ENCODE assay signal across 1 cellular context in the genomic region with DNA sequence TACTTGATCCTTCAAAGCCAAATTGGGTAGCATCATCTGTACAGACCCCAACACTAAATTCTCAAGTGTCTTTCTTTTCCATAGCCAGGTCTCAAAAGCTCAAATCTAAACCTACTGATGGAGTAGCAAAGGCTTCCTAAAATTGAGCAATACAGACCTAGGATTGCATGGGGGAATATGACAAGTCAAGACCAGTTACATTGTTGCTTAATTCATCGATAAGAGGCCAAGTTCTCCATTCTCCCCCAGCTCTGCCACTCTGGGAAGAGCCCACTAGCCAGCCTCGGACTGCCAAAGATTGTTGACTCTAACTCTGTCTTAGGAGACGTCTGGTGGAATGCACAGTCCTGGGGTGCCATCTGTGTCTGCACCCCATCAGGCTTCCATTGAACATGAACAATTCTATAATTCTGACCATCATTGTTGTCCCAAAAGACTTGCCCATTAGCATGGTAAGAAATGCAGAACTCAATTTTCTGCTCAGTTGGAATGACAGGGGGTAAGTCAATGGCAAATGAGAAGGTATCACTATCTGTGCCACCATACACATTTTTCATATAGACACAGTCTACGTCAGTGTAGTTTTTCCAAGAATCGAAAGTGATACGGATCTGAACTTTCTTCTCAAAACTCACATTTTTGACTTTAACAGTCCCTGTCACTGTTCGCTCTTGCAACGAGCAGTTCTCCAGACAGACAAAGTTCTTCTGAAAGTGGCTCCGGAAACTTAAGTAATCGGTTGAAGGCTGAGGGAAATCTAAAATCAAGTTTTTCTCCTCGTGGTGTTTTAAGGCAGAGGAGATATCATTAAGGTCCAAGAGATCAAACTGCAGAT.
A peak's percentile ranks its signal among the peaks of the same experiment; 100 is the strongest.
TF ChIP-seq lines count a peak whose summit lies in the region.

No MANE protein-coding gene starts in this region.

TF ChIP-seq in K562, 482 proteins besides CTCF, POLR2A, EP300 and RAD21 (continued from another document and continues in another):
- peak; percentile 89 for TF ChIP-seq POLR2H (tag; IDR thresholded peaks at IDR 0.05; ENCODE audit: low read depth)
- no peak for TF ChIP-seq PHB (CRISPR knock-in tag; IDR thresholded peaks at IDR 0.05)
- TF ChIP-seq SMAD4 (CRISPR knock-in tag; conservative IDR thresholded peaks at IDR 0.05), result no peak
- 0 out of 2 replicates have a peak, but pooled peaks have one; percentile 7 for TF ChIP-seq ZNF41 (CRISPR knock-in tag; conservative IDR thresholded peaks at IDR 0.05)
- TF ChIP-seq, protein P1, sequence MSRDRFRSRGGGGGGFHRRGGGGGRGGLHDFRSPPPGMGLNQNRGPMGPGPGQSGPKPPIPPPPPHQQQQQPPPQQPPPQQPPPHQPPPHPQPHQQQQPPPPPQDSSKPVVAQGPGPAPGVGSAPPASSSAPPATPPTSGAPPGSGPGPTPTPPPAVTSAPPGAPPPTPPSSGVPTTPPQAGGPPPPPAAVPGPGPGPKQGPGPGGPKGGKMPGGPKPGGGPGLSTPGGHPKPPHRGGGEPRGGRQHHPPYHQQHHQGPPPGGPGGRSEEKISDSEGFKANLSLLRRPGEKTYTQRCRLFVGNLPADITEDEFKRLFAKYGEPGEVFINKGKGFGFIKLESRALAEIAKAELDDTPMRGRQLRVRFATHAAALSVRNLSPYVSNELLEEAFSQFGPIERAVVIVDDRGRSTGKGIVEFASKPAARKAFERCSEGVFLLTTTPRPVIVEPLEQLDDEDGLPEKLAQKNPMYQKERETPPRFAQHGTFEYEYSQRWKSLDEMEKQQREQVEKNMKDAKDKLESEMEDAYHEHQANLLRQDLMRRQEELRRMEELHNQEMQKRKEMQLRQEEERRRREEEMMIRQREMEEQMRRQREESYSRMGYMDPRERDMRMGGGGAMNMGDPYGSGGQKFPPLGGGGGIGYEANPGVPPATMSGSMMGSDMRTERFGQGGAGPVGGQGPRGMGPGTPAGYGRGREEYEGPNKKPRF (IDR thresholded peaks at IDR 0.05; ENCODE audit: low read depth, low read length), result no peak
- TF ChIP-seq, protein P2, sequence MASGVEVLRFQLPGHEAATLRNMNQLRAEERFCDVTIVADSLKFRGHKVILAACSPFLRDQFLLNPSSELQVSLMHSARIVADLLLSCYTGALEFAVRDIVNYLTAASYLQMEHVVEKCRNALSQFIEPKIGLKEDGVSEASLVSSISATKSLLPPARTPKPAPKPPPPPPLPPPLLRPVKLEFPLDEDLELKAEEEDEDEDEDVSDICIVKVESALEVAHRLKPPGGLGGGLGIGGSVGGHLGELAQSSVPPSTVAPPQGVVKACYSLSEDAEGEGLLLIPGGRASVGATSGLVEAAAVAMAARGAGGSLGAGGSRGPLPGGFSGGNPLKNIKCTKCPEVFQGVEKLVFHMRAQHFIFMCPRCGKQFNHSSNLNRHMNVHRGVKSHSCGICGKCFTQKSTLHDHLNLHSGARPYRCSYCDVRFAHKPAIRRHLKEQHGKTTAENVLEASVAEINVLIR (CRISPR knock-in tag; IDR thresholded peaks at IDR 0.05), result 0 out of 2 replicates have a peak, but pooled peaks have one; percentile 13
- peak; percentile 48; the same call in 1 of the 2 replicates for TF ChIP-seq ZNF766 (CRISPR knock-in tag; conservative IDR thresholded peaks at IDR 0.05)
- TF ChIP-seq, protein P3, sequence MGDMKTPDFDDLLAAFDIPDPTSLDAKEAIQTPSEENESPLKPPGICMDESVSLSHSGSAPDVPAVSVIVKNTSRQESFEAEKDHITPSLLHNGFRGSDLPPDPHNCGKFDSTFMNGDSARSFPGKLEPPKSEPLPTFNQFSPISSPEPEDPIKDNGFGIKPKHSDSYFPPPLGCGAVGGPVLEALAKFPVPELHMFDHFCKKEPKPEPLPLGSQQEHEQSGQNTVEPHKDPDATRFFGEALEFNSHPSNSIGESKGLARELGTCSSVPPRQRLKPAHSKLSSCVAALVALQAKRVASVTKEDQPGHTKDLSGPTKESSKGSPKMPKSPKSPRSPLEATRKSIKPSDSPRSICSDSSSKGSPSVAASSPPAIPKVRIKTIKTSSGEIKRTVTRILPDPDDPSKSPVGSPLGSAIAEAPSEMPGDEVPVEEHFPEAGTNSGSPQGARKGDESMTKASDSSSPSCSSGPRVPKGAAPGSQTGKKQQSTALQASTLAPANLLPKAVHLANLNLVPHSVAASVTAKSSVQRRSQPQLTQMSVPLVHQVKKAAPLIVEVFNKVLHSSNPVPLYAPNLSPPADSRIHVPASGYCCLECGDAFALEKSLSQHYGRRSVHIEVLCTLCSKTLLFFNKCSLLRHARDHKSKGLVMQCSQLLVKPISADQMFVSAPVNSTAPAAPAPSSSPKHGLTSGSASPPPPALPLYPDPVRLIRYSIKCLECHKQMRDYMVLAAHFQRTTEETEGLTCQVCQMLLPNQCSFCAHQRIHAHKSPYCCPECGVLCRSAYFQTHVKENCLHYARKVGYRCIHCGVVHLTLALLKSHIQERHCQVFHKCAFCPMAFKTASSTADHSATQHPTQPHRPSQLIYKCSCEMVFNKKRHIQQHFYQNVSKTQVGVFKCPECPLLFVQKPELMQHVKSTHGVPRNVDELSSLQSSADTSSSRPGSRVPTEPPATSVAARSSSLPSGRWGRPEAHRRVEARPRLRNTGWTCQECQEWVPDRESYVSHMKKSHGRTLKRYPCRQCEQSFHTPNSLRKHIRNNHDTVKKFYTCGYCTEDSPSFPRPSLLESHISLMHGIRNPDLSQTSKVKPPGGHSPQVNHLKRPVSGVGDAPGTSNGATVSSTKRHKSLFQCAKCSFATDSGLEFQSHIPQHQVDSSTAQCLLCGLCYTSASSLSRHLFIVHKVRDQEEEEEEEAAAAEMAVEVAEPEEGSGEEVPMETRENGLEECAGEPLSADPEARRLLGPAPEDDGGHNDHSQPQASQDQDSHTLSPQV (IDR thresholded peaks at IDR 0.05), result 0 out of 2 replicates have a peak, but pooled peaks have one; percentile 42
- TF ChIP-seq, protein P4, sequence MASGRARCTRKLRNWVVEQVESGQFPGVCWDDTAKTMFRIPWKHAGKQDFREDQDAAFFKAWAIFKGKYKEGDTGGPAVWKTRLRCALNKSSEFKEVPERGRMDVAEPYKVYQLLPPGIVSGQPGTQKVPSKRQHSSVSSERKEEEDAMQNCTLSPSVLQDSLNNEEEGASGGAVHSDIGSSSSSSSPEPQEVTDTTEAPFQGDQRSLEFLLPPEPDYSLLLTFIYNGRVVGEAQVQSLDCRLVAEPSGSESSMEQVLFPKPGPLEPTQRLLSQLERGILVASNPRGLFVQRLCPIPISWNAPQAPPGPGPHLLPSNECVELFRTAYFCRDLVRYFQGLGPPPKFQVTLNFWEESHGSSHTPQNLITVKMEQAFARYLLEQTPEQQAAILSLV (tag; IDR thresholded peaks at IDR 0.05), result peak; percentile 86
- TF ChIP-seq CBFA2T3 (IDR thresholded peaks at IDR 0.05), result peak; percentile 35
- no peak for TF ChIP-seq TCF7L2 (IDR thresholded peaks at IDR 0.05; ENCODE audit: low read depth, low read length)
- TF ChIP-seq, protein P5, sequence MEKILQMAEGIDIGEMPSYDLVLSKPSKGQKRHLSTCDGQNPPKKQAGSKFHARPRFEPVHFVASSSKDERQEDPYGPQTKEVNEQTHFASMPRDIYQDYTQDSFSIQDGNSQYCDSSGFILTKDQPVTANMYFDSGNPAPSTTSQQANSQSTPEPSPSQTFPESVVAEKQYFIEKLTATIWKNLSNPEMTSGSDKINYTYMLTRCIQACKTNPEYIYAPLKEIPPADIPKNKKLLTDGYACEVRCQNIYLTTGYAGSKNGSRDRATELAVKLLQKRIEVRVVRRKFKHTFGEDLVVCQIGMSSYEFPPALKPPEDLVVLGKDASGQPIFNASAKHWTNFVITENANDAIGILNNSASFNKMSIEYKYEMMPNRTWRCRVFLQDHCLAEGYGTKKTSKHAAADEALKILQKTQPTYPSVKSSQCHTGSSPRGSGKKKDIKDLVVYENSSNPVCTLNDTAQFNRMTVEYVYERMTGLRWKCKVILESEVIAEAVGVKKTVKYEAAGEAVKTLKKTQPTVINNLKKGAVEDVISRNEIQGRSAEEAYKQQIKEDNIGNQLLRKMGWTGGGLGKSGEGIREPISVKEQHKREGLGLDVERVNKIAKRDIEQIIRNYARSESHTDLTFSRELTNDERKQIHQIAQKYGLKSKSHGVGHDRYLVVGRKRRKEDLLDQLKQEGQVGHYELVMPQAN (IDR thresholded peaks at IDR 0.05; ENCODE audit: borderline replicate concordance), result no peak
- no peak for TF ChIP-seq ZC3H8 (IDR thresholded peaks at IDR 0.05)
- 0 out of 2 replicates have a peak, but pooled peaks have one; percentile 49 for TF ChIP-seq ZNF584 (CRISPR knock-in tag; IDR thresholded peaks at IDR 0.05; ENCODE audit: low read depth)
- no peak for TF ChIP-seq TEAD1 (CRISPR knock-in tag; IDR thresholded peaks at IDR 0.05)
- no peak for TF ChIP-seq CC2D1A (IDR thresholded peaks at IDR 0.05)
- TF ChIP-seq C11orf30 (IDR thresholded peaks at IDR 0.05; ENCODE audit: low read depth), result no peak
- TF ChIP-seq FOXJ3 (CRISPR knock-in tag; IDR thresholded peaks at IDR 0.05), result no peak
- TF ChIP-seq TGIF2 (CRISPR knock-in tag; IDR thresholded peaks at IDR 0.05), result no peak
- TF ChIP-seq ZNF239 (CRISPR knock-in tag; IDR thresholded peaks at IDR 0.05), result 0 out of 2 replicates have a peak, but pooled peaks have one; percentile 30
- TF ChIP-seq, protein P6, sequence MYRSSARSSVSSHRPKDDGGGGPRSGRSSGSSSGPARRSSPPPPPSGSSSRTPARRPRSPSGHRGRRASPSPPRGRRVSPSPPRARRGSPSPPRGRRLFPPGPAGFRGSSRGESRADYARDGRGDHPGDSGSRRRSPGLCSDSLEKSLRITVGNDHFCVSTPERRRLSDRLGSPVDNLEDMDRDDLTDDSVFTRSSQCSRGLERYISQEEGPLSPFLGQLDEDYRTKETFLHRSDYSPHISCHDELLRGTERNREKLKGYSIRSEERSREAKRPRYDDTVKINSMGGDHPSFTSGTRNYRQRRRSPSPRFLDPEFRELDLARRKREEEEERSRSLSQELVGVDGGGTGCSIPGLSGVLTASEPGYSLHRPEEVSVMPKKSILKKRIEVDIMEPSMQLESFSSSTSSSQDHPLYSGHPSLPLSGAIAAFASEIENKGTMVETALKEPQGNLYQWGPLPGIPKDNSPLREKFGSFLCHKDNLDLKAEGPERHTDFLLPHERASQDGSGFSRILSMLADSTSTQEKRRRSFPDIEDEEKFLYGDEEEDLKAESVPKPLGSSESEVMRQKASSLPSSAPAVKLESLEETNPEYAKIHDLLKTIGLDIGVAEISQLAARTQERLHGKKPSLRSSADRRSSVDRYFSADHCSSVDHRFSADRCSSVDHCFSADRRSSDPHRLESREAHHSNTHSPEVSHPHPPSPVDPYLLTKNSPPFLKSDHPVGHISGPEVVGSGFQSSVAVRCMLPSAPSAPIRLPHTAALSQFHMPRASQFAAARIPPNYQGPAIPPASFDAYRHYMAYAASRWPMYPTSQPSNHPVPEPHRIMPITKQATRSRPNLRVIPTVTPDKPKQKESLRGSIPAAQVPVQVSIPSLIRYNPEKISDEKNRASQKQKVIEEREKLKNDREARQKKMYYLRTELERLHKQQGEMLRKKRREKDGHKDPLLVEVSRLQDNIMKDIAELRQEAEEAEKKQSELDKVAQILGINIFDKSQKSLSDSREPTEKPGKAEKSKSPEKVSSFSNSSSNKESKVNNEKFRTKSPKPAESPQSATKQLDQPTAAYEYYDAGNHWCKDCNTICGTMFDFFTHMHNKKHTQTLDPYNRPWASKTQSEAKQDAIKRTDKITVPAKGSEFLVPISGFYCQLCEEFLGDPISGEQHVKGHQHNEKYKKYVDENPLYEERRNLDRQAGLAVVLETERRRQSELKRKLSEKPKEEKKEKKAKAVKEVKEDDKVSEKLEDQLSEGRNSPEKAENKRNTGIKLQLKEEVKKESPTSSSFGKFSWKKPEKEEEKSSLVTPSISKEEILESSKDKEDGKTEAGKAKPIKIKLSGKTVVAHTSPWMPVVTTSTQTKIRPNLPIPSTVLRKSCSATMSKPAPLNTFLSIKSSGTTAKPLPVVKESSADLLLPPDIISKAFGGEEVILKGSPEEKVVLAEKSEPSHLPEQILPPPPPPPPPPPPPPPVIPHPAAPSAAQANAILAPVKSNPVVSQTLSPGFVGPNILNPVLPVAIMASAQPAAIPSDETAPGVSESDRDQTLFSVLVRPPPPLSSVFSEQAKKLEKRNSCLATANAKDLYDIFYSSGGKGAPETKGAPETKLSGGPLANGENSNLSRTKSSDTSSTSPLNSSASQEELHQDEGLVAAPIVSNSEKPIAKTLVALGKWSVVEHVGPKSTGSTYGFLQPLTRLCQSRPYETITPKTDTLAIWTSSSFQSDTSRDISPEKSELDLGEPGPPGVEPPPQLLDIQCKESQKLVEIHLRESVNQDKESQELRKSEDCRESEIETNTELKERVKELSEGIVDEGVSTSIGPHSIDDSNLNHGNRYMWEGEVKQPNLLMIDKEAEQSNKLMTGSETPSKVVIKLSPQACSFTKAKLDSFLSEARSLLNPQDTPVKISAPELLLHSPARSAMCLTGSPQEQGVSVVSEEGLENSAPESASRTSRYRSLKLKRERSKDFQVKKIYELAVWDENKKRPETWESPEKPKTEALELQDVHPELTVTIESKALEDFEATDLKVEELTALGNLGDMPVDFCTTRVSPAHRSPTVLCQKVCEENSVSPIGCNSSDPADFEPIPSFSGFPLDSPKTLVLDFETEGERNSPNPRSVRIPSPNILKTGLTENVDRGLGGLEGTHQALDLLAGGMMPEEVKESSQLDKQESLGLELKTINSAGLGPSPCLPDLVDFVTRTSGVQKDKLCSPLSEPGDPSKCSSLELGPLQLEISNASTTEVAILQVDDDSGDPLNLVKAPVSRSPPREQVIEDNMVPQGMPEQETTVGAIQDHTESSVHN (IDR thresholded peaks at IDR 0.05; ENCODE audit: borderline replicate concordance in 1 of 2, low read depth in 1 of 2), result no peak
- TF ChIP-seq, protein P7, sequence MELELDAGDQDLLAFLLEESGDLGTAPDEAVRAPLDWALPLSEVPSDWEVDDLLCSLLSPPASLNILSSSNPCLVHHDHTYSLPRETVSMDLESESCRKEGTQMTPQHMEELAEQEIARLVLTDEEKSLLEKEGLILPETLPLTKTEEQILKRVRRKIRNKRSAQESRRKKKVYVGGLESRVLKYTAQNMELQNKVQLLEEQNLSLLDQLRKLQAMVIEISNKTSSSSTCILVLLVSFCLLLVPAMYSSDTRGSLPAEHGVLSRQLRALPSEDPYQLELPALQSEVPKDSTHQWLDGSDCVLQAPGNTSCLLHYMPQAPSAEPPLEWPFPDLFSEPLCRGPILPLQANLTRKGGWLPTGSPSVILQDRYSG (tag; conservative IDR thresholded peaks at IDR 0.05; ENCODE audit: low read depth), result 0 out of 2 replicates have a peak, but pooled peaks have one; percentile 35
